18 cellular contexts compared by ENCODE assay signal in genomic region chr1:228510101-228510850, GRCh38. TPM values are rescaled to one million over a fixed set of nuclear protein-coding genes. Genes with fewer than 3 reads are reported as not detected.
DNase-seq lines count a peak whose midpoint lies in the region; ATAC-seq and TF ChIP-seq lines count a peak whose summit lies in the region.
"Had no signal": no experiment of that assay in that cellular context is flagged by ENCODE, and none has a peak within 500 bp of the region (broad histone marks: within the 10 kb centered on the region; RNA-seq: fewer than 3 reads in every experiment).

No MANE protein-coding gene starts in this region.

- TF ChIP-seq CTCF in RWPE1 (conservative IDR thresholded peaks at IDR 0.05; ENCODE audit: low read depth): no peak

- ATAC-seq in HG03520 (IDR thresholded peaks at IDR 0.05; ENCODE audit: unreplicated experiment): no peak

- POLR2A ChIA-PET in RWPE1 (lab: Yijun Ruan, JAX; ENCODE audit: low non-redundant PET): no interaction called here

- H3K27ac ChIP-seq in RWPE1: peak overlapping the region; percentile 19; the same call in 1 of the 2 replicates
- H3K27ac ChIP-seq: A549, C4-2B had no signal

- CTCF ChIA-PET in RWPE1 (lab: Yijun Ruan, JAX): no interaction called here

- DNase-seq in NCI-H2171 treated with DMSO at 0.1 percent for 48 hours (lab: John Stamatoyannopoulos, UW) (peak; percentile 32), NCI-H2171 (lab: John Stamatoyannopoulos, UW) (no peak), A172 (ENCODE audit: low spot score) (peak; percentile 19), RWPE1 (ENCODE audit: low spot score) (no peak), mesenteric fat pad (ENCODE audit: low spot score) (peak; percentile 73), NOMO-1 treated with dmso at 0.1 percent for 144 hours (lab: John Stamatoyannopoulos, UW; ENCODE audit: unreplicated experiment) (no peak)
- no peak for DNase-seq in activated naive CD4-positive, alpha-beta T cell treated with Interleukin-2 at 50 U/mL for 16 hours
- DNase-seq: Caco-2, GOT3, HFFc6, Karpas-422, MM.1S, NCI-H1105 treated with DMSO at 0.1 percent for 48 hours, NCI-H187, NCI-H524 had no signal

RNA-seq across cellular contexts. Expression of gene RNF187, which starts 23.1 kb away (rescaled TPM):
- 94.5 and 118 TPM in 2 replicates for total RNA-seq in A172 (2014; rRNA removed; shearing (Covaris generic))
- 82.4 TPM for total RNA-seq in mesenteric fat pad

Comparison
In these comparisons a context has a peak if more than half of its experiments do, and no peak if none do; other contexts are left out.
1. DNase-seq: peak in NCI-H2171 treated with DMSO at 0.1 percent for 48 hours (single experiment), A172 (single experiment) and mesenteric fat pad (single experiment); none in NCI-H2171 (single experiment), RWPE1 (single experiment), activated naive CD4-positive, alpha-beta T cell treated with Interleukin-2 at 50 U/mL for 16 hours (single experiment) and NOMO-1 treated with dmso at 0.1 percent for 144 hours (single experiment).